Comparison of ENCODE assay signal across 18 cellular contexts in the genomic region with DNA sequence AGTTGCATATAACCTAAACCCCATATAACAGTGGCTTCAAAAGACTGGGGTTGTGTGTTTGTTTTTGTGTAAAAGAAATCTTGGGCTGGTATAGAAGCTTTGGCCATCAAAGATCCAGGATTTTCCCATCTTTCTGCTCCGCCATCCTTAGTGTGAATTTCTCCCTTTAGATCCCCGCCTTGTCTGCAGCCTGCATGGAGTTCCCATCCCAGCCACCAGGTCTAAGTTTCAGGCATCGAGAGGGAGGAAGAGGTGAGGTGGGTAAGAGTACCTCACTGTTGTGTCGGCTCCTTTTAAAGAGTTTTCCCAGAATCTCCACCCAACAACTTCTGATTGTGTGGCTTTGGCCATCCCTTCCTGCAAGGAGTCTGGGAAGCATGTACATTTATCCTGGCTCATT.
"Had no signal": no experiment of that assay in that cellular context is flagged by ENCODE, and none has a peak within 500 bp of the region (broad histone marks: within the 10 kb centered on the region; RNA-seq: fewer than 3 reads in every experiment).

No MANE protein-coding gene starts in this region.

- H3K4me3 Mint-ChIP-seq: activated T-helper 17 cell treated with anti-CD3 and anti-CD28 coated beads, Interleukin-2, amount 50 U/mL, for 72 hours; naive B cell had no signal

- H3K9me3 Mint-ChIP-seq: activated T-helper 17 cell treated with anti-CD3 and anti-CD28 coated beads, Interleukin-2, amount 50 U/mL, for 72 hours had no signal

- H3K4me1 Mint-ChIP-seq: naive B cell had no signal

- H3K27ac Mint-ChIP-seq: activated T-helper 17 cell treated with anti-CD3 and anti-CD28 coated beads, Interleukin-2, amount 50 U/mL, for 72 hours had no signal

- H3K4me3 ChIP-seq: dorsolateral prefrontal cortex, esophagus squamous epithelium, lower lobe of right lung, tibial nerve had no signal

- H3K27me3 ChIP-seq: dorsolateral prefrontal cortex, tibial nerve had no signal

- H3K36me3 ChIP-seq: esophagus squamous epithelium, lower lobe of right lung, tibial nerve had no signal

- DNase-seq: activated CD4-positive, alpha-beta T cell treated with anti-CD3 and anti-CD28 coated beads for 1 hour; activated CD4-positive, alpha-beta T cell treated with anti-CD3 and anti-CD28 coated beads, Interleukin-2, amount 50 U/mL, for 4 hours; activated naive CD4-positive, alpha-beta T cell treated with Interleukin-2 at 50 U/mL for 16 hours; anterior cingulate cortex; dorsolateral prefrontal cortex; esophagus squamous epithelium; foreskin fibroblast; head of caudate nucleus; left cardiac atrium; lower lobe of right lung; midbrain; naive B cell; retina; stimulated activated CD4-positive, alpha-beta T cell treated with anti-CD3 and anti-CD28 coated beads, Interleukin-4, amount 100 ng/mL, for 24 hours; stimulated activated naive CD4-positive, alpha-beta T cell; T-helper 1 cell had no signal

- H3K9me3 ChIP-seq: esophagus squamous epithelium, lower lobe of right lung, tibial nerve had no signal

- H3K27me3 Mint-ChIP-seq: activated T-helper 17 cell treated with anti-CD3 and anti-CD28 coated beads, Interleukin-2, amount 50 U/mL, for 72 hours had no signal

- H3K36me3 Mint-ChIP-seq: naive B cell had no signal

- H3K4me1 ChIP-seq: esophagus squamous epithelium, lower lobe of right lung had no signal

- H3K27ac ChIP-seq: dorsolateral prefrontal cortex, esophagus squamous epithelium, lower lobe of right lung, tibial nerve had no signal
